ENCODE assay signal across 28 cellular contexts in genomic region chr6:3725145-3726015, GRCh38. TPM values are rescaled to one million over a fixed set of nuclear protein-coding genes. Genes with fewer than 3 reads are reported as not detected.
DNase-seq lines count a peak whose midpoint lies in the region; ATAC-seq, FAIRE-seq and TF ChIP-seq lines count a peak whose summit lies in the region.
"Had no signal": no experiment of that assay in that cellular context is flagged by ENCODE, and none has a peak within 500 bp of the region (broad histone marks: within the 10 kb centered on the region; RNA-seq: fewer than 3 reads in every experiment).

No MANE protein-coding gene starts in this region.

- intact Hi-C loops in K562 (cut with micrococcal nuclease), result loop anchor here (5.0 to 10.0 kb wide), 2 partner anchors 98 to 991 kb away; no protein-coding TSS in a partner anchor
- intact Hi-C loops in PC-9 (cut with micrococcal nuclease; ENCODE audit: unreplicated experiment), result no loop called here

- H3K9me2 ChIP-seq in PC-9 (ENCODE audit: insufficient read depth), result no peaks in the 10 kb centered on the region

- no peak overlapping the region for H2AFZ ChIP-seq in K562 (ENCODE audit: low read depth, low read length)
- H2AFZ ChIP-seq in PC-9, result no peak overlapping the region

- H3K4me2 ChIP-seq in K562 (ENCODE audit: insufficient read depth, low read length), result no peak overlapping the region
- no peak overlapping the region for H3K4me2 ChIP-seq in PC-9

- CTCF ChIA-PET in K562 (lab: Yijun Ruan, JAX; ENCODE audit: low intra/inter-chr PET ratio) (no interaction called here), PC-9 (lab: Charles Lee) (interaction anchor here (0.7 kb wide), 1 partner anchor 269 kb away, joined by 4 read pairs; the partner anchor contains the start of gene SLC22A23)

- H3K4me1 ChIP-seq in K562 (replicated peaks in 1 of 2; ENCODE audit: control insufficient read depth in 2 of 2, insufficient read depth in 2 of 2, low read length in 2 of 2) (peaks cover 0 to 29% of the 10 kb centered on the region in 2 experiments; a peak in 3 of 5 replicates), PC-9 (replicated peaks; ENCODE audit: insufficient read depth) (no peaks in the 10 kb centered on the region)
- H3K4me1 ChIP-seq: right lobe of liver had no signal

- H3K9me3 ChIP-seq in K562 (replicated peaks; ENCODE audit: control insufficient read depth, insufficient read depth, low read depth, low read length) (no peaks in the 10 kb centered on the region), PC-9 (ENCODE audit: insufficient read depth, low read depth) (no peaks in the 10 kb centered on the region)
- H3K9me3 ChIP-seq: right lobe of liver, stomach had no signal

- no peaks in the 10 kb centered on the region for H3K79me2 ChIP-seq in K562 (ENCODE audit: control insufficient read depth, insufficient read depth, low read length)
- no peaks in the 10 kb centered on the region for H3K79me2 ChIP-seq in PC-9 (ENCODE audit: low read depth)

- H3K36me3 ChIP-seq in K562 (ENCODE audit: control insufficient read depth, insufficient read depth, low read length) (no peaks in the 10 kb centered on the region), PC-9 (ENCODE audit: low read depth) (no peaks in the 10 kb centered on the region)

- no peak for TF ChIP-seq RAD21 in K562 (CRISPR knock-in tag; conservative IDR thresholded peaks at IDR 0.05 in 1 of 2, IDR thresholded peaks at IDR 0.05 in 1 of 2)

- FAIRE-seq in K562 (lab: Jason Lieb, UNC), result no peak
- FAIRE-seq: GM12892 had no signal

- H3F3A ChIP-seq in PC-9 (ENCODE audit: insufficient read depth, low read depth), result no peaks in the 10 kb centered on the region

- POLR2A ChIA-PET in K562 (lab: Yijun Ruan, JAX), result interaction anchor here (0.7 to 1.3 kb wide), 2 partner anchors 9 to 160 kb away, joined by 3 to 5 read pairs; no protein-coding TSS in a partner anchor
- POLR2A ChIA-PET in PC-9 (lab: Charles Lee; ENCODE audit: unreplicated experiment), result no interaction called here

- no peak for TF ChIP-seq POLR2A in K562 (conservative IDR thresholded peaks at IDR 0.05)

- no TSS peak for BruUV-seq in K562 (replicated peaks; lab: Mats Ljungman, UMichigan)
- BruUV-seq in PC-9 (replicated peaks; lab: Mats Ljungman, UMichigan), result no TSS peak

- peaks cover 13% of the 10 kb centered on the region for H4K20me1 ChIP-seq in K562 (replicated peaks; ENCODE audit: control insufficient read depth, insufficient read depth, low read length)
- H4K20me1 ChIP-seq in PC-9 (ENCODE audit: insufficient read depth), result no peaks in the 10 kb centered on the region

- TF ChIP-seq EP300 in K562 (IDR thresholded peaks at IDR 0.05; ENCODE audit: low read length), result no peak

- H3K27me3 ChIP-seq in K562 (ENCODE audit: control insufficient read depth in 2 of 2, insufficient read depth in 2 of 2, low read length in 2 of 2) (peaks cover 60 to 84% of the 10 kb centered on the region in 2 experiments), PC-9 (ENCODE audit: insufficient read depth, low read depth) (no peaks in the 10 kb centered on the region)
- H3K27me3 ChIP-seq: right lobe of liver, stomach had no signal

- TF ChIP-seq CTCF in K562 (IDR thresholded peaks at IDR 0.05 in 2 of 3, conservative IDR thresholded peaks at IDR 0.05 in 1 of 3; ENCODE audit: insufficient read depth in 2 of 3, low read depth in 1 of 3, low read length in 3 of 3), result no peak
- no peak for TF ChIP-seq CTCF in PC-9 (conservative IDR thresholded peaks at IDR 0.05)

- H3K9me1 ChIP-seq in K562 (ENCODE audit: control insufficient read depth, insufficient read depth, low read length), result no peaks in the 10 kb centered on the region

- H3K9ac ChIP-seq in K562 (ENCODE audit: insufficient read depth in 1 of 2, low read depth in 2 of 2, low read length in 2 of 2), result no peak overlapping the region

- no peak overlapping the region for H3K4me3 ChIP-seq in K562
- H3K4me3 ChIP-seq in skin epidermis, result no peak overlapping the region
- no peak overlapping the region for H3K4me3 ChIP-seq in PC-9
- H3K4me3 ChIP-seq: right lobe of liver, stomach had no signal

- ATAC-seq in K562 (peak; percentile 7; the same call in 1 of the 3 replicates), left lobe of liver (peak; percentile 6)
- ATAC-seq: left colon had no signal

- H3K27ac ChIP-seq in K562 (ENCODE audit: extremely low read depth, low read depth, low read length) (no peak overlapping the region), skin epidermis (peak overlapping the region in 11 of 21 experiments; percentile 8 to 72 (median 36)), PC-9 (no peak overlapping the region)
- H3K27ac ChIP-seq: C4-2B, epithelial cell of prostate, HL-60, right lobe of liver, stomach, VCaP had no signal

- 20% methylated on average over 30 of the region's 31 CpGs for WGBS in K562 (ENCODE audit: insufficient coverage, low coverage, missing lambda C conversion rate)

- in situ Hi-C loops in K562 (cut with MboI), result no loop called here

- DNase-seq in AG08395 (ENCODE audit: low spot score) (peak; percentile 44), K562 (ENCODE audit: extremely low read depth in 1 of 4, low spot score in 3 of 4) (no peak), left lobe of liver (ENCODE audit: low spot score) (no peak), PC-9 (no peak), NCI-H345 treated with DMSO at 0.1 percent for 48 hours (lab: John Stamatoyannopoulos, UW; ENCODE audit: unreplicated experiment) (no peak), Ammon's horn (ENCODE audit: low spot score) (no peak)
- no peak for DNase-seq in activated CD4-positive, alpha-beta T cell treated with anti-CD3 and anti-CD28 coated beads, Interleukin-2, amount 50 U/mL, for 1 hour
- DNase-seq: ACHN; activated CD4-positive, alpha-beta T cell treated with anti-CD3 and anti-CD28 coated beads, Interleukin-2, amount 10 ng/mL, durations not matched to agents 24 days and 14 days; activated naive CD4-positive, alpha-beta T cell treated with anti-CD3 and anti-CD28 coated beads for 36 hours; activated T-cell treated with anti-CD3 and anti-CD28 coated beads, Interleukin-2, amount 50 U/mL, for 72 hours; amniotic stem cell; cerebellar nuclear complex; left colon; naive B cell; NCI-H1105; NCI-H2029 treated with DMSO at 0.1 percent for 48 hours; NCI-H2227 treated with DMSO at 0.1 percent for 48 hours; NCI-H774; right lobe of liver; stimulated activated CD8-positive, alpha-beta memory T cell treated with anti-CD3 and anti-CD28 coated beads, Interleukin-4, amount 100 ng/mL, for 48 hours; stomach had no signal

TF ChIP-seq in K562, 482 proteins besides CTCF, POLR2A, EP300 and RAD21 (continues in another document):
- no peak for TF ChIP-seq CTCFL (IDR thresholded peaks at IDR 0.05; ENCODE audit: borderline replicate concordance, insufficient read depth, low read depth, low read length, poor library complexity, severe bottlenecking)
- no peak for TF ChIP-seq MCM7 (IDR thresholded peaks at IDR 0.05)
- TF ChIP-seq ADNP (tag; IDR thresholded peaks at IDR 0.05), result no peak
- TF ChIP-seq YY1 (IDR thresholded peaks at IDR 0.05; ENCODE audit: borderline replicate concordance in 1 of 3, control insufficient read depth in 1 of 3, extremely low read depth in 1 of 3, insufficient read depth in 3 of 3, insufficient read length in 1 of 3, insufficient replicate concordance in 2 of 3, low read depth in 1 of 3, low read length in 2 of 3), result no peak
- TF ChIP-seq PYGO2 (tag; IDR thresholded peaks at IDR 0.05), result no peak
- no peak for TF ChIP-seq XRCC3 (IDR thresholded peaks at IDR 0.05)
- no peak for TF ChIP-seq ATF7 (IDR thresholded peaks at IDR 0.05)
- no peak for TF ChIP-seq PTBP1 (IDR thresholded peaks at IDR 0.05; ENCODE audit: low read depth, low read length)

RNA-seq across cellular contexts. Expression of gene PXDC1, which starts 26.1 kb away (rescaled TPM):
- total RNA-seq in K562 (2011; cell fraction: chromatin; rRNA removed; ENCODE audit: low replicate concordance), result not detected in 2 replicates
- total RNA-seq in K562 (2011; cell fraction: nucleolus; rRNA removed), result 0.17 TPM in 1 of 2 replicates, not detected in the other
- total RNA-seq in K562 (2011; cell fraction: nucleoplasm; rRNA removed), result not detected in 2 replicates
- total RNA-seq in K562 (2014; rRNA removed) (0.08 TPM in 1 of 2 replicates, not detected in the other), K562 (2014; rRNA removed; fragmentation: Illumina TruSeq; extraction: Trizol) (not detected in 2 replicates), K562 (2015; rRNA removed; fragmentation: Illumina TruSeq; extraction: Trizol) (0.11 TPM in 1 of 2 replicates, not detected in the other), K562 (2021) (0.20 and 0.33 TPM in 2 replicates), left lobe of liver (55.8 TPM), PC-9 (2021) (29.3 and 30.8 TPM in 2 replicates)
- polyA plus RNA-seq in K562 (2011; rRNA removed) (0.08 and 0.22 TPM in 2 replicates), K562 (2014; fragmentation: Illumina TruSeq; extraction: Trizol) (0.08 and 0.10 TPM in 2 replicates), K562 (2014; fragmentation: Nextera tagmentation; extraction: Ambion mirVana) (not detected), K562 (2014; rRNA removed) (0.09 and 0.12 TPM in 2 replicates)
- polyA plus RNA-seq in K562 (2011; cell fraction: cytosol; rRNA removed), result 0.24 TPM in 1 of 2 replicates, not detected in the other
- 0.31 TPM in 1 of 2 replicates, not detected in the other for polyA plus RNA-seq in K562 (2011; cell fraction: nucleus; rRNA removed)
- 0.12 and 0.47 TPM in 2 replicates for polyA plus RNA-seq in K562 (2012)
- polyA minus RNA-seq in K562 (2011; rRNA and poly(A)+ RNA removed), result not detected in 2 replicates
- polyA minus RNA-seq in K562 (2011; cell fraction: cytosol; rRNA and poly(A)+ RNA removed), result not detected in 2 replicates
- polyA minus RNA-seq in K562 (2011; cell fraction: nucleus; rRNA and poly(A)+ RNA removed), result 0.27 TPM in 1 of 2 replicates, not detected in the other

Comparison
In these comparisons a context has a peak if more than half of its experiments do, and no peak if none do; other contexts are left out.
1. H3K27ac ChIP-seq: peak in skin epidermis (11 of 21); none in K562 (single experiment) and PC-9 (single experiment).
2. RNA of gene PXDC1, which starts 26.1 kb away (total RNA-seq): 55.8 TPM in left lobe of liver (single experiment) and 29.3 to 30.8 TPM in PC-9; 0.08 to 0.33 TPM in K562; every median in the first group is over 10 times any median in the second.